9 cellular contexts compared by ENCODE assay signal in the genomic region with DNA sequence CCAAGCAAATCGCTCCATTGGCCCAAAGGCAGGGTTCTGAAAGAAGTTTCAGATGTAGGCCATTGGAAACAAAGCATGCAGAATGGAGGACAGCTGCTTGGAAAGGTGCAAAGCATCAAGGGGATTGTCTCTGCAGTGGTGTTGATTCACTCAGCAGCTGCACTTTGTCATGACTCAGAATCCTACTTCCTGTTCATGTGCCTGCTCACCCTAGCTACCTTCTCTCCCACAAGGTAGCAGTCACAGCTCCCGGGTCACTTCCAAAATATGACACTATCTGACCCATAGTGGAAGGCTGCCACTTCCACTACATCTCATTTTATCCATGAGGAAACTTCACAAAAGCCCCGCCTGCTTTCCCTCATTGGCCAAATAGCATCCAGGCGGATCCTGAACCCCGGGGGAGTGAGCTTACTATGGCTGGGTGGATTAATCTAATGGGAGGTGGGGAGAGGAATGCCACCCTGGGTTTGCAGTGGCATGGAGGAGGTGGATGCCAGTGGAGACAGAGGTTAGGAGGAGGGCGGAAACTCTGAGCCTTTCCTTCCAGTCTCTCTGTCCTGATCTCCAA.
DNase-seq lines count a peak whose midpoint lies in the region; ATAC-seq lines count a peak whose summit lies in the region.
"Had no signal": no experiment of that assay in that cellular context is flagged by ENCODE, and none has a peak within 500 bp of the region (broad histone marks: within the 10 kb centered on the region; RNA-seq: fewer than 3 reads in every experiment).

No MANE protein-coding gene starts in this region.

- ATAC-seq in HG02973 (IDR thresholded peaks at IDR 0.05; ENCODE audit: unreplicated experiment) (peak; percentile 56), sciatic nerve (no peak)
- ATAC-seq: gastrocnemius medialis had no signal

- DNase-seq in activated CD4-positive, alpha-beta T cell treated with anti-CD3 and anti-CD28 coated beads for 48 hours: peak; percentile 45
- no peak for DNase-seq in activated CD4-positive, alpha-beta T cell treated with anti-CD3 and anti-CD28 coated beads for 1 hour
- DNase-seq in SHP77 (lab: John Stamatoyannopoulos, UW): peak; percentile 61 to 70
- DNase-seq in sciatic nerve (ENCODE audit: low spot score): peak; percentile 12
- no peak for DNase-seq in NCI-H2196 treated with DMSO at 0.1 percent for 48 hours (lab: John Stamatoyannopoulos, UW; ENCODE audit: unreplicated experiment)
- no peak for DNase-seq in amniotic stem cell (lab: John Stamatoyannopoulos, UW)
- DNase-seq in COR-L47 (lab: John Stamatoyannopoulos, UW): no peak
- DNase-seq: gastrocnemius medialis had no signal

- intact Hi-C loops in sciatic nerve (cut with DNase I): no loop called here

Comparison
In these comparisons a context has a peak if more than half of its experiments do, and no peak if none do; other contexts are left out.
1. DNase-seq: peak in activated CD4-positive, alpha-beta T cell treated with anti-CD3 and anti-CD28 coated beads for 48 hours (single experiment), SHP77 (2 of 2) and sciatic nerve (single experiment); none in activated CD4-positive, alpha-beta T cell treated with anti-CD3 and anti-CD28 coated beads for 1 hour (single experiment), NCI-H2196 treated with DMSO at 0.1 percent for 48 hours (single experiment), amniotic stem cell (single experiment) and COR-L47 (single experiment).